14 cellular contexts compared by ENCODE assay signal in the genomic region with DNA sequence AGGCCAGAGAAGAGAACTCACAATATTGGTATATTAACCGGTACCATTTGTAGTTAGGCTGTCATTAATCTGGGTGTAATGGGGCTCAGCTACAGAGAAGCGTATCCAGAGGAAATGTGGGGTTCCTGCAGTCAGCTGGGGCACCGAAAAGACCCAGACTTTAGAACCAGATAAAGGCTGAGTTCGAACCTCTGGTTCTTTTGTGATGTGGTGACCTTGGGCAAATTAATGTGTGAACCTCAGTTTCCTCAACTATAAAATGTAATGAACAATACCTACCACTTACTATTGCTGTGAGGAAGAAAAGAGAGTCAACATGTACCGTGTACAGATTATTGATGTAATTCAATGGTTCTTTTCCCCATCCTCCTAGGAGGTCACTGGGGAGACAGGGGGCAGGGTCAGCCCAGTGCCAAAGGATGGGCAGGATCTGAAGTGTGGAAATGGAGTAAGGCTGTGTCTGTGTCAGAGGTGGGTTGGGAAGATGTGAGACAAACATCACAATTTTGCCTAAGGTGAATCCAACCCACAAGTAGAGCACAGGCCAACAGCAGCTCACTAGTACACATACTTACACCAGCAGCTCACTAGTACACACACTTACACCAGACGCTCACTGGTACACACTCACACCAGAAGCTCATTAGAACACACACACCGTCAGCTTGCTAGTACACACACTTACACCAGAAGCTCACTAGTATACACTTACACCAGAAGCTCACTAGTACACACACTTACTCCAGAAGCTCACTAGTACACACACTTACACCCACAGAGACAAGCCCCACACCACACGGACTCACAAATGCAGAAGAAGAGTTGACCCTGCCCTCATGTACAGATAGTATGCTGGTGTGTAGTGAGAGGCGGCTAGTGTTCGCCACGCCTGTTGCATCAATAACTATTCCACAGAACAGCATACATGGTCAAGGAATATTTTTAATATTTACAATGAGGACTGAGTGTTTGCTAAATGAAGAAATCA. TPM values are rescaled to one million over a fixed set of nuclear protein-coding genes. Genes with fewer than 3 reads are reported as not detected.
DNase-seq lines count a peak whose midpoint lies in the region; ATAC-seq and TF ChIP-seq lines count a peak whose summit lies in the region.
"Had no signal": no experiment of that assay in that cellular context is flagged by ENCODE, and none has a peak within 500 bp of the region (broad histone marks: within the 10 kb centered on the region; RNA-seq: fewer than 3 reads in every experiment).

No MANE protein-coding gene starts in this region.

- H3K36me3 ChIP-seq in testis (ENCODE audit: low read depth, missing control alignments): no peaks in the 10 kb centered on the region
- H3K36me3 ChIP-seq: suprapubic skin had no signal

- H3K4me1 Mint-ChIP-seq in immature natural killer cell: peaks cover 83 to 88% of the 10 kb centered on the region in 2 donors

- peak overlapping the region; percentile 81 to 89 for H3K27ac ChIP-seq in testis
- H3K27ac ChIP-seq: A549, suprapubic skin had no signal

- peak overlapping the region; percentile 97 to 100 (median 100) for H3K27ac Mint-ChIP-seq in immature natural killer cell
- H3K27ac Mint-ChIP-seq: nephron progenitor cell had no signal

- no peaks in the 10 kb centered on the region for H3K27me3 ChIP-seq in testis

- intact Hi-C loops in testis (cut with DNase I; ENCODE audit: low total_unique reads): no loop called here

- H3K9me3 ChIP-seq in testis: no peaks in the 10 kb centered on the region
- H3K9me3 ChIP-seq: A549, suprapubic skin had no signal

- no peak for TF ChIP-seq CTCF in testis (IDR thresholded peaks at IDR 0.05)

- no peaks in the 10 kb centered on the region for H3K9me3 Mint-ChIP-seq in immature natural killer cell
- H3K9me3 Mint-ChIP-seq: nephron progenitor cell had no signal

- H3K4me3 Mint-ChIP-seq in immature natural killer cell: peak overlapping the region; percentile 98 to 100 (median 100)

- H3K4me3 ChIP-seq in testis: peak overlapping the region in 1 of 2 donors; percentile 68
- H3K4me3 ChIP-seq: A549 had no signal

- DNase-seq in activated CD4-positive, alpha-beta T cell treated with anti-CD3 and anti-CD28 coated beads, Interleukin-2, amount 50 U/mL, for 1 hour: peak; percentile 35
- DNase-seq in activated CD4-positive, alpha-beta T cell treated with anti-CD3 and anti-CD28 coated beads for 4 hours: no peak
- peak; percentile 57 to 61 for DNase-seq in activated T-cell treated with anti-CD3 and anti-CD28 coated beads, Interleukin-2, amount 50 U/mL, for 48 hours
- peak in 2 of 3 donors; percentile 53 to 57 for DNase-seq in immature natural killer cell
- no peak for DNase-seq in testis
- DNase-seq in NCI-H345 (lab: John Stamatoyannopoulos, UW): no peak
- no peak for DNase-seq in NCI-H1694 treated with DMSO at 0.1 percent for 48 hours (lab: John Stamatoyannopoulos, UW)
- DNase-seq: NCI-H2081 treated with DMSO at 0.1 percent for 48 hours, nephron progenitor cell, SHP77 treated with DMSO at 0.1 percent for 48 hours had no signal

- no peak for ATAC-seq in GM21529 (IDR thresholded peaks at IDR 0.05; ENCODE audit: unreplicated experiment)
- ATAC-seq: A549 had no signal

- peaks cover 4% of the 10 kb centered on the region for H3K4me1 ChIP-seq in testis
- H3K4me1 ChIP-seq: A549 had no signal

- peaks cover 41 to 53% (median 46%) of the 10 kb centered on the region in 3 donors for H3K36me3 Mint-ChIP-seq in immature natural killer cell

- peaks cover 16 to 34% (median 24%) of the 10 kb centered on the region in 3 donors for H3K27me3 Mint-ChIP-seq in immature natural killer cell (ENCODE audit: low read depth in 3 of 3)

- WGBS in testis, 2 donors: 73 to 75% methylated on average over 9 to 11 of the region's 11 CpGs

- no peak for TF ChIP-seq POLR2A in testis (IDR thresholded peaks at IDR 0.05)

RNA-seq across cellular contexts. Expression of a gene that starts 28.0 kb away (rescaled TPM):
- polyA plus RNA-seq in immature natural killer cell (not detected), testis (ENCODE audit: insufficient read depth, low read depth, low replicate concordance) (not detected)
- total RNA-seq in testis: not detected
- total RNA-seq: chondrocyte, suprapubic skin had no signal
- polyA plus RNA-seq: A549 had no signal

RNA-seq across cellular contexts. Expression of a gene that starts 49.5 kb away (rescaled TPM):
- under 1 TPM in 1 of 3 donors, not detected in 2; 0.13 TPM for polyA plus RNA-seq in immature natural killer cell
- not detected for total RNA-seq in testis
- not detected for polyA plus RNA-seq in testis (ENCODE audit: insufficient read depth, low read depth, low replicate concordance)
- total RNA-seq: chondrocyte, suprapubic skin had no signal
- polyA plus RNA-seq: A549 had no signal

RNA-seq across cellular contexts. Expression of a gene that starts 56.1 kb away (rescaled TPM):
- polyA plus RNA-seq in immature natural killer cell: 1 to 10 TPM; 2.4 to 3.8 (median 2.6) TPM
- 10 to 100 TPM; 47.3 to 52.0 TPM for total RNA-seq in testis
- 38.1 TPM for polyA plus RNA-seq in testis (ENCODE audit: insufficient read depth, low read depth, low replicate concordance)

Comparison
In these comparisons a context has a peak if more than half of its experiments do, and no peak if none do; other contexts are left out.
1. DNase-seq: peak in activated CD4-positive, alpha-beta T cell treated with anti-CD3 and anti-CD28 coated beads, Interleukin-2, amount 50 U/mL, for 1 hour (single experiment), activated T-cell treated with anti-CD3 and anti-CD28 coated beads, Interleukin-2, amount 50 U/mL, for 48 hours (2 of 2) and immature natural killer cell (2 of 3); none in activated CD4-positive, alpha-beta T cell treated with anti-CD3 and anti-CD28 coated beads for 4 hours (0 of 2), testis (single experiment), NCI-H345 (single experiment) and NCI-H1694 treated with DMSO at 0.1 percent for 48 hours (single experiment).